9 cellular contexts compared by ENCODE assay signal in genomic region chr2:108629417-108629816, GRCh38.
DNase-seq lines count a peak whose midpoint lies in the region; ATAC-seq and TF ChIP-seq lines count a peak whose summit lies in the region.
"Had no signal": no experiment of that assay in that cellular context is flagged by ENCODE, and none has a peak within 500 bp of the region (broad histone marks: within the 10 kb centered on the region; RNA-seq: fewer than 3 reads in every experiment).

No MANE protein-coding gene starts in this region.

- no peak overlapping the region for H3K23ac ChIP-seq in mesendoderm (ENCODE audit: low read length)

- H3K27ac Mint-ChIP-seq in activated naive CD4-positive, alpha-beta T cell treated with anti-CD3 and anti-CD28 coated beads, Interleukin-2, amount 10 ng/mL, durations not matched to agents 7 days and 5 days = peak overlapping the region; percentile 26

- no peak overlapping the region for H3K56ac ChIP-seq in mesendoderm (ENCODE audit: low read length)

- H4K5ac ChIP-seq in mesendoderm (ENCODE audit: low read length) = no peak overlapping the region

- peak; percentile 80 for ATAC-seq in HG02798 (IDR thresholded peaks at IDR 0.05; ENCODE audit: poor library complexity, unreplicated experiment)

- H3F3A ChIP-seq in SU-DHL-6 (ENCODE audit: insufficient read depth) = no peaks in the 10 kb centered on the region

- H3K9me2 ChIP-seq in SU-DHL-6 (replicated peaks; ENCODE audit: insufficient read depth, low read length) = no peaks in the 10 kb centered on the region

- no CpG with 5 or more reads among the region's 1 CpG for WGBS in mesendoderm (ENCODE audit: extremely low coverage, insufficient coverage, low lambda C conversion rate)

- no peak overlapping the region for H2AK5ac ChIP-seq in mesendoderm (ENCODE audit: low read length)

- no peaks in the 10 kb centered on the region for H3K27me3 Mint-ChIP-seq in activated naive CD4-positive, alpha-beta T cell treated with anti-CD3 and anti-CD28 coated beads, Interleukin-2, amount 10 ng/mL, durations not matched to agents 7 days and 5 days

- no peaks in the 10 kb centered on the region for H3K9me3 Mint-ChIP-seq in activated naive CD4-positive, alpha-beta T cell treated with anti-CD3 and anti-CD28 coated beads, Interleukin-2, amount 10 ng/mL, durations not matched to agents 7 days and 5 days

- peaks cover 6% of the 10 kb centered on the region for H4K20me1 ChIP-seq in SU-DHL-6 (ENCODE audit: low read depth, low read length)

- no peak overlapping the region for H4K8ac ChIP-seq in mesendoderm (ENCODE audit: low read depth, low read length)

- H2BK15ac ChIP-seq in mesendoderm (replicated peaks; ENCODE audit: low read depth) = no peak overlapping the region

- H3K36me3 ChIP-seq in SU-DHL-6 (ENCODE audit: low read length) (no peaks in the 10 kb centered on the region), mesendoderm (ENCODE audit: control insufficient read depth, insufficient read depth, low read length) (no peaks in the 10 kb centered on the region)

- CTCF ChIA-PET in activated naive CD4-positive, alpha-beta T cell treated with anti-CD3 and anti-CD28 coated beads, Interleukin-2, amount 10 ng/mL, durations not matched to agents 7 days and 5 days (lab: Charles Lee) = interaction anchor here (1.0 to 2.0 kb wide), 7 partner anchors 9 to 45 kb away, joined by 4 to 9 read pairs (median 5); no protein-coding TSS in a partner anchor

- no peak overlapping the region for H2BK120ac ChIP-seq in mesendoderm (ENCODE audit: low read depth, low read length)

- H3K79me2 ChIP-seq in SU-DHL-6 (ENCODE audit: insufficient read depth, low read length) (no peaks in the 10 kb centered on the region; the same call in 1 of the 2 replicates), mesendoderm (ENCODE audit: control insufficient read depth, insufficient read depth, low read length) (peaks cover 19% of the 10 kb centered on the region)

- H3K18ac ChIP-seq in mesendoderm (ENCODE audit: low read length) = no peak overlapping the region

- peaks cover 5% of the 10 kb centered on the region for H3K36me3 Mint-ChIP-seq in activated naive CD4-positive, alpha-beta T cell treated with anti-CD3 and anti-CD28 coated beads, Interleukin-2, amount 10 ng/mL, durations not matched to agents 7 days and 5 days

- peaks cover 67% of the 10 kb centered on the region for H3K4me1 Mint-ChIP-seq in activated naive CD4-positive, alpha-beta T cell treated with anti-CD3 and anti-CD28 coated beads, Interleukin-2, amount 10 ng/mL, durations not matched to agents 7 days and 5 days

- H3K4me1 ChIP-seq in mesendoderm (ENCODE audit: control insufficient read depth, low read depth, low read length) = no peaks in the 10 kb centered on the region

- H3K9me3 ChIP-seq in SU-DHL-6 (ENCODE audit: insufficient read depth, low read length) = no peaks in the 10 kb centered on the region

- H3K4me2 ChIP-seq in SU-DHL-6 (ENCODE audit: low read depth, low read length, poor library complexity, severe bottlenecking) = no peak overlapping the region
- no peak overlapping the region for H3K4me2 ChIP-seq in mesendoderm (ENCODE audit: low read length)

- no peak for TF ChIP-seq CTCF in SU-DHL-6 (IDR thresholded peaks at IDR 0.05; ENCODE audit: insufficient read depth, low read length, poor library complexity, severe bottlenecking)

- DNase-seq in activated naive CD4-positive, alpha-beta T cell treated with anti-CD3 and anti-CD28 coated beads, Interleukin-2, amount 10 ng/mL, durations not matched to agents 7 days and 5 days = no peak
- DNase-seq in activated naive CD4-positive, alpha-beta T cell treated with anti-CD3 and anti-CD28 coated beads, Interleukin-2, amount 50 U/mL, for 16 hours = no peak
- DNase-seq in effector CD8-positive, alpha-beta T cell (lab: John Stamatoyannopoulos, UW) = no peak
- no peak for DNase-seq in DMS 273 (lab: John Stamatoyannopoulos, UW; ENCODE audit: unreplicated experiment)
- DNase-seq in NCI-H2196 treated with DMSO at 0.1 percent for 48 hours (lab: John Stamatoyannopoulos, UW; ENCODE audit: unreplicated experiment) = no peak
- no peak for DNase-seq in mesendoderm
- DNase-seq: NCI-H1092 had no signal

- H3K4ac ChIP-seq in mesendoderm (ENCODE audit: low read depth, low read length) = no peak overlapping the region

- H3K79me1 ChIP-seq in mesendoderm (ENCODE audit: low read length) = peaks cover 14% of the 10 kb centered on the region

- no peak overlapping the region for H3K9ac ChIP-seq in SU-DHL-6 (ENCODE audit: low read length)
- no peak overlapping the region for H3K9ac ChIP-seq in mesendoderm (ENCODE audit: low read length)

- no peak overlapping the region for H2AFZ ChIP-seq in SU-DHL-6 (ENCODE audit: low read depth, low read length, severe bottlenecking)

- H3K4me3 ChIP-seq in SU-DHL-6 (ENCODE audit: insufficient read depth, low read length, poor library complexity, severe bottlenecking) (no peak overlapping the region), mesendoderm (ENCODE audit: low read length) (no peak overlapping the region)

- H2BK5ac ChIP-seq in mesendoderm (ENCODE audit: low read length) = no peak overlapping the region

- H3K27ac ChIP-seq in SU-DHL-6 (ENCODE audit: low read depth, low read length) (peak overlapping the region; percentile 25; the same call in 1 of the 2 replicates), mesendoderm (ENCODE audit: low read depth, low read length) (no peak overlapping the region)

- no peak overlapping the region for H3K4me3 Mint-ChIP-seq in activated naive CD4-positive, alpha-beta T cell treated with anti-CD3 and anti-CD28 coated beads, Interleukin-2, amount 10 ng/mL, durations not matched to agents 7 days and 5 days

- no peaks in the 10 kb centered on the region for H3K27me3 ChIP-seq in SU-DHL-6 (ENCODE audit: low read length)
- no peaks in the 10 kb centered on the region for H3K27me3 ChIP-seq in mesendoderm (ENCODE audit: insufficient read depth, low read length, poor library complexity)
